ENCODE assay signal across 2 cellular contexts in genomic region chr17:81018044-81018802, GRCh38.
TF ChIP-seq lines count a peak whose summit lies in the region.

No MANE protein-coding gene starts in this region.

TF ChIP-seq in neural cell, 6 proteins besides CTCF, POLR2A, EP300 and RAD21 (continued from another document):
- TF ChIP-seq REST (IDR thresholded peaks at IDR 0.05; ENCODE audit: borderline replicate concordance) (no peak), EZH2 (IDR thresholded peaks at IDR 0.05; ENCODE audit: borderline replicate concordance, insufficient read depth, low read length, poor library complexity, severe bottlenecking) (no peak), MXI1 (conservative IDR thresholded peaks at IDR 0.05; ENCODE audit: poor library complexity, severe bottlenecking) (no peak)

TF ChIP-seq in SK-N-SH, 30 proteins besides CTCF, POLR2A, EP300 and RAD21 (continued from another document):
- TF ChIP-seq USF1 (IDR thresholded peaks at IDR 0.05; ENCODE audit: borderline replicate concordance, low read depth) (no peak), SMC3 (IDR thresholded peaks at IDR 0.05; ENCODE audit: low read depth, low read length) (no peak), IRF3 (IDR thresholded peaks at IDR 0.05; ENCODE audit: low read depth, low read length) (no peak), GATA2 (CRISPR knock-in tag; IDR thresholded peaks at IDR 0.05) (no peak), FOSL2 (IDR thresholded peaks at IDR 0.05; ENCODE audit: borderline replicate concordance, low read depth) (no peak), NRF1 (IDR thresholded peaks at IDR 0.05; ENCODE audit: low read depth, low read length) (no peak), GABPA (IDR thresholded peaks at IDR 0.05; ENCODE audit: low read depth) (no peak), ZBTB33 (IDR thresholded peaks at IDR 0.05; ENCODE audit: borderline replicate concordance, low read depth) (no peak), MEF2A (IDR thresholded peaks at IDR 0.05; ENCODE audit: borderline replicate concordance, low read depth) (no peak), YY1 (IDR thresholded peaks at IDR 0.05; ENCODE audit: low read depth) (no peak), REST (IDR thresholded peaks at IDR 0.05; ENCODE audit: low read depth, low read length) (no peak), FOXM1 (IDR thresholded peaks at IDR 0.05; ENCODE audit: low read depth) (no peak), ELF1 (IDR thresholded peaks at IDR 0.05) (no peak), MAX (IDR thresholded peaks at IDR 0.05; ENCODE audit: low read depth) (no peak), NFIC (IDR thresholded peaks at IDR 0.05; ENCODE audit: borderline replicate concordance) (no peak), POLR2AphosphoS5 (IDR thresholded peaks at IDR 0.05; ENCODE audit: low read depth, low read length) (no peak), USF2 (IDR thresholded peaks at IDR 0.05; ENCODE audit: borderline replicate concordance, low read depth, low read length) (no peak), EZH2phosphoT487 (IDR thresholded peaks at IDR 0.05; ENCODE audit: borderline replicate concordance, low read depth) (no peak)
TF ChIP-seq in SK-N-SH: peak in this region for 0.
